8 cellular contexts compared by ENCODE assay signal in the genomic region with DNA sequence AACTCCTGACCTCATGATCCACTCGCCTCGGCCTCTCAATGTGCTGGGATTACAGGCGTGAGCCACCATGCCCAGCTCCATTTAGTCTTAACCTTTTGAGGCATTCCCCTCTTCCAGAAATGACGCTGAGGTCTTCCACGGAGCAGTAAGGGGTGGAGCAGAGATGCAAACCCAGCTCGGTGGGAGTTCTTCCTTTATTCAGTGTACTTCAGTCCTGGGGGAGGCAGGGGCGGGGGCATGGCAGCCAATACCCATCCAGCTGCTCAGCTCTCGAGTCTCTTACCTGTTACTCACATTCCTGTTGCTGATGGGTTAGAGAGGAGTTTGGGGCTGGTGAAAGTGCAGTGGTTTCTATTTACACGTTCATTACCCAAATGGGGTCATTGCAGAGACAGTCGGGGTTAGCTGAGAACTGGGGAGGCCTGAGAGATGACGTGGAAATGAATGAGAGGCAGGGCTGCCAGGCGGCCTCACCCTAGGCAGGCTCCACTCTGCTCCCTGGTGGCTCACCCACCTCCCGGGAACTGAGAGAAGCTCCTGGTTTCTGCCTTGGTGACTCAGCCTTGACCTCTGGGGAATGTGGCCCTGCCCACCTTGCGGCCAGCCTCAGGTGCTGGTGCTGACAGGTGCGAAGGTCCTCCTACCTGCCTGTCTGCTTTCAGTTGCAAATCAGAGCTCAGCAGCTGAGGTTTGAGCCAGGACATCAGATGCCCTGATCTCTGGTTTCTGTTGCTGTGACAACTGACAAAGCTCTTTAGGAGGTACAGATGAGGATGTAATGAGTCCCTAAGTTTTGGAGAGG. TPM values are rescaled to one million over a fixed set of nuclear protein-coding genes. Genes with fewer than 3 reads are reported as not detected.
DNase-seq lines count a peak whose midpoint lies in the region; ATAC-seq and TF ChIP-seq lines count a peak whose summit lies in the region.

No MANE protein-coding gene starts in this region.

- no peak for ATAC-seq in GM21367 (IDR thresholded peaks at IDR 0.05; ENCODE audit: unreplicated experiment)

- H3K4me3 ChIP-seq in CD8-positive, alpha-beta memory T cell (ENCODE audit: low read length) = no peak overlapping the region

- peaks cover 5% of the 10 kb centered on the region for H3K36me3 ChIP-seq in CD8-positive, alpha-beta memory T cell (ENCODE audit: insufficient read depth, low read length)

- intact Hi-C loops in dendritic cell treated with granulocyte-macrophage colony-stimulating factor and Interleukin-4, amounts not matched to agents 40 ng/mL and 50 ng/mL, for 4 days (cut with micrococcal nuclease) = loop anchor here (5.0 kb wide), 1 partner anchor 36 kb away; no protein-coding TSS in a partner anchor

- H3K27ac Mint-ChIP-seq in CD8-positive, alpha-beta memory T cell = peak overlapping the region in 7 of 8 donors; percentile 27 to 96 (median 79)
- peak overlapping the region; percentile 71 for H3K27ac Mint-ChIP-seq in dendritic cell treated with granulocyte-macrophage colony-stimulating factor and Interleukin-4, amounts not matched to agents 40 ng/mL and 50 ng/mL, for 4 days
- peak overlapping the region; percentile 53 for H3K27ac Mint-ChIP-seq in mesothelial cell of epicardium
- no peak overlapping the region for H3K27ac Mint-ChIP-seq in activated CD4-positive, alpha-beta memory T cell treated with anti-CD3 and anti-CD28 coated beads, Interleukin-2, amount 10 ng/mL, durations not matched to agents 7 days and 5 days

- peaks cover 9% of the 10 kb centered on the region for H3K4me1 ChIP-seq in CD8-positive, alpha-beta memory T cell (ENCODE audit: insufficient read depth, low read length)

- peak in 1 of 5 donors; percentile 11 for DNase-seq in CD8-positive, alpha-beta memory T cell
- DNase-seq in LHCN-M2 (ENCODE audit: low read depth) (peak; percentile 29), mesothelial cell of epicardium (ENCODE audit: low spot score in 2 of 2, unreplicated experiment in 2 of 2) (no peak), GM19238 (ENCODE audit: insufficient read length, low spot score) (no peak)
- no peak for DNase-seq in stimulated activated naive CD4-positive, alpha-beta T cell (lab: John Stamatoyannopoulos, UW)
- no peak for DNase-seq in activated CD4-positive, alpha-beta memory T cell treated with anti-CD3 and anti-CD28 coated beads, Interleukin-2, amount 10 ng/mL, durations not matched to agents 7 days and 5 days

- no peaks in the 10 kb centered on the region for H3K27me3 ChIP-seq in CD8-positive, alpha-beta memory T cell (ENCODE audit: insufficient read depth, low read length, poor library complexity, severe bottlenecking)

- H3K27ac ChIP-seq in CD8-positive, alpha-beta memory T cell (ENCODE audit: low read depth, low read length) = no peak overlapping the region

- peaks cover 0 to 41% (median 8%) of the 10 kb centered on the region in 3 donors for H3K36me3 Mint-ChIP-seq in CD8-positive, alpha-beta memory T cell
- peaks cover 70% of the 10 kb centered on the region for H3K36me3 Mint-ChIP-seq in dendritic cell treated with granulocyte-macrophage colony-stimulating factor and Interleukin-4, amounts not matched to agents 40 ng/mL and 50 ng/mL, for 4 days (ENCODE audit: low read depth)
- peaks cover 22% of the 10 kb centered on the region for H3K36me3 Mint-ChIP-seq in mesothelial cell of epicardium
- H3K36me3 Mint-ChIP-seq in activated CD4-positive, alpha-beta memory T cell treated with anti-CD3 and anti-CD28 coated beads, Interleukin-2, amount 10 ng/mL, durations not matched to agents 7 days and 5 days (ENCODE audit: low read depth) = no peaks in the 10 kb centered on the region

- no peak for TF ChIP-seq CTCF in mesothelial cell of epicardium (IDR thresholded peaks at IDR 0.05; ENCODE audit: unreplicated experiment)

- no peaks in the 10 kb centered on the region for H3K9me3 ChIP-seq in CD8-positive, alpha-beta memory T cell (ENCODE audit: low read length)

- H3K9me3 Mint-ChIP-seq in CD8-positive, alpha-beta memory T cell = no peaks in the 10 kb centered on the region
- no peaks in the 10 kb centered on the region for H3K9me3 Mint-ChIP-seq in dendritic cell treated with granulocyte-macrophage colony-stimulating factor and Interleukin-4, amounts not matched to agents 40 ng/mL and 50 ng/mL, for 4 days
- H3K9me3 Mint-ChIP-seq in mesothelial cell of epicardium = no peaks in the 10 kb centered on the region
- H3K9me3 Mint-ChIP-seq in activated CD4-positive, alpha-beta memory T cell treated with anti-CD3 and anti-CD28 coated beads, Interleukin-2, amount 10 ng/mL, durations not matched to agents 7 days and 5 days = no peaks in the 10 kb centered on the region

- peak overlapping the region in 3 of 7 donors; percentile 33 to 64 (median 62) for H3K4me3 Mint-ChIP-seq in CD8-positive, alpha-beta memory T cell
- H3K4me3 Mint-ChIP-seq in dendritic cell treated with granulocyte-macrophage colony-stimulating factor and Interleukin-4, amounts not matched to agents 40 ng/mL and 50 ng/mL, for 4 days = peak overlapping the region; percentile 4
- no peak overlapping the region for H3K4me3 Mint-ChIP-seq in mesothelial cell of epicardium
- no peak overlapping the region for H3K4me3 Mint-ChIP-seq in activated CD4-positive, alpha-beta memory T cell treated with anti-CD3 and anti-CD28 coated beads, Interleukin-2, amount 10 ng/mL, durations not matched to agents 7 days and 5 days

- H3K4me1 Mint-ChIP-seq in CD8-positive, alpha-beta memory T cell = peaks cover 11 to 19% (median 12%) of the 10 kb centered on the region in 3 donors
- peaks cover 64% of the 10 kb centered on the region for H3K4me1 Mint-ChIP-seq in dendritic cell treated with granulocyte-macrophage colony-stimulating factor and Interleukin-4, amounts not matched to agents 40 ng/mL and 50 ng/mL, for 4 days (ENCODE audit: low read depth)
- H3K4me1 Mint-ChIP-seq in mesothelial cell of epicardium = peaks cover 14% of the 10 kb centered on the region
- H3K4me1 Mint-ChIP-seq in activated CD4-positive, alpha-beta memory T cell treated with anti-CD3 and anti-CD28 coated beads, Interleukin-2, amount 10 ng/mL, durations not matched to agents 7 days and 5 days = peaks cover 11% of the 10 kb centered on the region

- CTCF ChIA-PET in CD8-positive, alpha-beta memory T cell (lab: Charles Lee) = interaction anchor here (1.1 to 2.8 kb wide), 5 partner anchors 10 to 223 kb away, joined by 3 to 10 read pairs (median 4); a partner anchor contains a TSS
- CTCF ChIA-PET in activated CD4-positive, alpha-beta memory T cell treated with anti-CD3 and anti-CD28 coated beads, Interleukin-2, amount 10 ng/mL, durations not matched to agents 7 days and 5 days (lab: Charles Lee) = interaction anchor here (0.8 to 2.3 kb wide), 6 partner anchors 9 to 1054 kb away, joined by 3 to 15 read pairs (median 4); no protein-coding TSS in a partner anchor

- POLR2A ChIA-PET in CD8-positive, alpha-beta memory T cell (lab: Charles Lee) = no interaction called here
- POLR2A ChIA-PET in activated CD4-positive, alpha-beta memory T cell treated with anti-CD3 and anti-CD28 coated beads, Interleukin-2, amount 10 ng/mL, durations not matched to agents 7 days and 5 days (lab: Charles Lee) = no interaction called here

- H3K27me3 Mint-ChIP-seq in CD8-positive, alpha-beta memory T cell = peaks cover under 1 to 2% of the 10 kb centered on the region in 2 donors
- no peaks in the 10 kb centered on the region for H3K27me3 Mint-ChIP-seq in dendritic cell treated with granulocyte-macrophage colony-stimulating factor and Interleukin-4, amounts not matched to agents 40 ng/mL and 50 ng/mL, for 4 days
- no peaks in the 10 kb centered on the region for H3K27me3 Mint-ChIP-seq in mesothelial cell of epicardium (ENCODE audit: low read depth)
- H3K27me3 Mint-ChIP-seq in activated CD4-positive, alpha-beta memory T cell treated with anti-CD3 and anti-CD28 coated beads, Interleukin-2, amount 10 ng/mL, durations not matched to agents 7 days and 5 days = no peaks in the 10 kb centered on the region

RNA-seq across cellular contexts. Expression of a gene that starts 13.4 kb away (rescaled TPM):
- under 1 TPM; 0.18 to 0.35 TPM for total RNA-seq in CD8-positive, alpha-beta memory T cell
- polyA plus RNA-seq in CD8-positive, alpha-beta memory T cell = not detected
- 0.06 TPM in 1 of 2 replicates, not detected in the other for total RNA-seq in LHCN-M2 (2014; rRNA removed)
- polyA plus RNA-seq in LHCN-M2 (2012) = not detected
- 39.6 to 42.0 TPM (median 40.8 TPM) in 3 replicates for total RNA-seq in mesothelial cell of epicardium
- not detected for total RNA-seq in activated CD4-positive, alpha-beta memory T cell treated with anti-CD3 and anti-CD28 coated beads, Interleukin-2, amount 10 ng/mL, durations not matched to agents 7 days and 5 days

Comparison
In these comparisons a context has a peak if more than half of its experiments do, and no peak if none do; other contexts are left out.
1. RNA of a gene that starts 13.4 kb away (total RNA-seq): 39.6 to 42.0 TPM in mesothelial cell of epicardium; 0.18 to 0.35 TPM in CD8-positive, alpha-beta memory T cell, not detected in activated CD4-positive, alpha-beta memory T cell treated with anti-CD3 and anti-CD28 coated beads, Interleukin-2, amount 10 ng/mL, durations not matched to agents 7 days and 5 days and 0.06 TPM in LHCN-M2; every median in the first group is over 10 times any median in the second.